1 cellular context compared by ENCODE assay signal in the genomic region with DNA sequence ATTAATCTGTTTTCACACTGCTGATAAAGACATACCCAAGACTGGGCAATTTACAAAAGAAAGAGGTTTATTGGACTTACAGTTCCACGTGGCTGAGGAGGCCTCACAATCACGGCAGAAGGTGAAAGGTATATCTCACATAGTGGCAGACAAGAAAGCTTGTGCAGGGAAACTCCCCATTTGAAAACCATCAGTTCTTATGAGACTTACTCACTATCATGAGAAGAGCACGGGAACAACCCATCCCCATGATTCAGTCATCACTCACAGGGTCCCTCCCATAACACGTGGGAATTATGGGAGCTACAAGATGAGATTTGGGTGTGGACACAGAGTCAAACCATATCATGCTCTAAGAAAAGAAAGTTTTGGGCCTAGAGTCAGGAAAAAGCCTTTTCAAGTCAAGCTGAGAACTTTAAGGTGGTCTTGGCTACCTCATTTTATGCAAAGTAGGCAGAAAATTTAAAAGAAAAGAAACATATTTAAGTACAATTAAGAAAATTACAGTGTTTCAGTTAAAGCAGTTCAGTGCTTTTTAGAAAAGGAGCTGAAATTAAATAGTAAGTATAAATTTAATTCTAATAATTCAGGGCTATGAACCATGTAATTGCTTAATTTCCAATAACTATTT.
TF ChIP-seq lines count a peak whose summit lies in the region.

No MANE protein-coding gene starts in this region.

TF ChIP-seq in endothelial cell of umbilical vein, 7 proteins besides CTCF, POLR2A, EP300 and RAD21:
- no peak for TF ChIP-seq JUN (IDR thresholded peaks at IDR 0.05; ENCODE audit: borderline replicate concordance, insufficient read depth, insufficient read length, low read depth)
